In genomic region chr19:11578342-11579142, GRCh38 we compare ENCODE assay signal across 8 cellular contexts. TPM values are rescaled to one million over a fixed set of nuclear protein-coding genes. Genes with fewer than 3 reads are reported as not detected.
DNase-seq lines count a peak whose midpoint lies in the region; ATAC-seq and TF ChIP-seq lines count a peak whose summit lies in the region.

No MANE protein-coding gene starts in this region.

- peaks cover 29% of the 10 kb centered on the region for H3K4me1 Mint-ChIP-seq in activated T-cell treated with anti-CD3 and anti-CD28 coated beads, Interleukin-2, amount 50 U/mL, for 4 hours (ENCODE audit: low read depth)

- H3K4me3 ChIP-seq in HUES64 (ENCODE audit: low read length) (peak overlapping the region; percentile 51), left ventricle myocardium inferior (peak overlapping the region; percentile 52), gastrocnemius medialis (peak overlapping the region in 2 of 4 donors; percentile 0 to 18)

- H3K27ac ChIP-seq in HUES64 (ENCODE audit: low read depth, low read length), result no peak overlapping the region
- no peak overlapping the region for H3K27ac ChIP-seq in left ventricle myocardium inferior (replicated peaks)
- peak overlapping the region in 1 of 4 donors; percentile 18 for H3K27ac ChIP-seq in gastrocnemius medialis

- peak overlapping the region; percentile 51; the same call in 1 of the 2 replicates for H3K9ac ChIP-seq in HUES64 (ENCODE audit: low read depth, low read length)

- intact Hi-C loops in left ventricle myocardium inferior (cut with micrococcal nuclease), result no loop called here
- intact Hi-C loops in gastrocnemius medialis (cut with DNase I; ENCODE audit: low total_unique reads), result no loop called here

- WGBS in HUES64, result 74% methylated on average over 58 of the region's 58 CpGs

- peak overlapping the region; percentile 70 for H3K4me3 Mint-ChIP-seq in activated T-cell treated with anti-CD3 and anti-CD28 coated beads, Interleukin-2, amount 50 U/mL, for 4 hours

- TF ChIP-seq CTCF in left ventricle myocardium inferior (IDR thresholded peaks at IDR 0.05; ENCODE audit: borderline replicate concordance) (no peak), gastrocnemius medialis (IDR thresholded peaks at IDR 0.05 in 4 of 5, conservative IDR thresholded peaks at IDR 0.05 in 1 of 5) (no peak)

- peaks cover 1% of the 10 kb centered on the region for H3K36me3 Mint-ChIP-seq in activated T-cell treated with anti-CD3 and anti-CD28 coated beads, Interleukin-2, amount 50 U/mL, for 4 hours (ENCODE audit: insufficient read depth)

- no peaks in the 10 kb centered on the region for H3K9me3 Mint-ChIP-seq in activated T-cell treated with anti-CD3 and anti-CD28 coated beads, Interleukin-2, amount 50 U/mL, for 4 hours

- no peaks in the 10 kb centered on the region for H3K36me3 ChIP-seq in HUES64 (ENCODE audit: insufficient read depth, low read length)
- no peaks in the 10 kb centered on the region for H3K36me3 ChIP-seq in left ventricle myocardium inferior
- no peaks in the 10 kb centered on the region for H3K36me3 ChIP-seq in gastrocnemius medialis

- TF ChIP-seq POLR2A in gastrocnemius medialis (IDR thresholded peaks at IDR 0.05), result peak in 1 of 2 donors; percentile 17

- no peaks in the 10 kb centered on the region for H3K27me3 Mint-ChIP-seq in activated T-cell treated with anti-CD3 and anti-CD28 coated beads, Interleukin-2, amount 50 U/mL, for 4 hours (ENCODE audit: low read depth)

- in situ Hi-C loops in gastrocnemius medialis (cut with MboI; ENCODE audit: low sequenced_read_pairs in 4 of 4), result loop anchor here in 1 of 4 donors (25.0 kb wide), 1 partner anchor 191 kb away; the partner anchor contains the start of gene EPOR

- H3K9me3 ChIP-seq in HUES64 (ENCODE audit: insufficient read depth, low read depth, low read length) (no peaks in the 10 kb centered on the region), left ventricle myocardium inferior (replicated peaks) (no peaks in the 10 kb centered on the region), gastrocnemius medialis (no peaks in the 10 kb centered on the region)

- ATAC-seq in activated T-cell treated with anti-CD3 and anti-CD28 coated beads, Interleukin-2, amount 50 U/mL, for 4 hours, result peak; percentile 48 to 53
- ATAC-seq in gastrocnemius medialis (no peak), HG03342 (IDR thresholded peaks at IDR 0.05; ENCODE audit: unreplicated experiment) (no peak), HG02852 (IDR thresholded peaks at IDR 0.05; ENCODE audit: unreplicated experiment) (no peak), HG03108 (IDR thresholded peaks at IDR 0.05; ENCODE audit: unreplicated experiment) (no peak)

- H3K27me3 ChIP-seq in HUES64 (ENCODE audit: insufficient read depth, low read length) (no peaks in the 10 kb centered on the region), left ventricle myocardium inferior (ENCODE audit: low read depth) (peaks cover 22% of the 10 kb centered on the region), gastrocnemius medialis (peaks cover 8 to 19% (median 15%) of the 10 kb centered on the region in 3 donors)

- DNase-seq in activated T-cell treated with anti-CD3 and anti-CD28 coated beads, Interleukin-2, amount 50 U/mL, for 4 hours, result peak; percentile 14
- peak; percentile 42 for DNase-seq in left ventricle myocardium inferior
- peak; percentile 41 to 48 for DNase-seq in gastrocnemius medialis
- no peak for DNase-seq in HK-2 (ENCODE audit: unreplicated experiment)

- H3K4me1 ChIP-seq in HUES64 (ENCODE audit: insufficient read depth, low read length) (peaks cover 3% of the 10 kb centered on the region; the same call in 1 of the 2 replicates), left ventricle myocardium inferior (peaks cover 11% of the 10 kb centered on the region), gastrocnemius medialis (no peaks in the 10 kb centered on the region)

RNA-seq across cellular contexts. Expression of gene ACP5, which starts 1.1 kb away (rescaled TPM):
- polyA plus RNA-seq in HUES64 (2013, experiment 1 of 2), result 0.60 TPM
- 1.1 TPM for polyA plus RNA-seq in HUES64 (2013, experiment 2 of 2)
- total RNA-seq in activated T-cell treated with anti-CD3 and anti-CD28 coated beads, Interleukin-2, amount 50 U/mL, for 4 hours, result 1 to 10 TPM; 2.4 to 2.9 (median 2.8) TPM
- total RNA-seq in left ventricle myocardium inferior (3.1 TPM), gastrocnemius medialis (1 to 10 TPM; 1.3 to 5.9 (median 2.6) TPM)

RNA-seq across cellular contexts. Expression of gene ZNF627, which starts 18.7 kb away (rescaled TPM):
- 14.2 TPM for polyA plus RNA-seq in HUES64 (2013, experiment 1 of 2)
- polyA plus RNA-seq in HUES64 (2013, experiment 2 of 2), result 16.5 TPM
- 1 to 10 TPM; 2.6 to 3.5 (median 3.4) TPM for total RNA-seq in activated T-cell treated with anti-CD3 and anti-CD28 coated beads, Interleukin-2, amount 50 U/mL, for 4 hours
- 5.5 TPM for total RNA-seq in left ventricle myocardium inferior
- total RNA-seq in gastrocnemius medialis, result 1 to 10 TPM; 2.3 to 4.5 (median 3.7) TPM

RNA-seq across cellular contexts. Expression of gene ELOF1, which starts 19.5 kb away (rescaled TPM):
- polyA plus RNA-seq in HUES64 (2013, experiment 1 of 2), result 56.4 TPM
- 50.9 TPM for polyA plus RNA-seq in HUES64 (2013, experiment 2 of 2)
- 10 to 100 TPM; 82.5 to 91.6 (median 86.4) TPM for total RNA-seq in activated T-cell treated with anti-CD3 and anti-CD28 coated beads, Interleukin-2, amount 50 U/mL, for 4 hours
- total RNA-seq in left ventricle myocardium inferior (33.1 TPM), gastrocnemius medialis (10 to 100 TPM; 21.5 to 37.5 (median 27.2) TPM)

RNA-seq across cellular contexts. Expression of gene CNN1, which starts 39.9 kb away (rescaled TPM):
- 16.7 TPM for polyA plus RNA-seq in HUES64 (2013, experiment 1 of 2)
- 16.4 TPM for polyA plus RNA-seq in HUES64 (2013, experiment 2 of 2)
- under 1 TPM in 1 of 3 donors, not detected in 2; 0.25 TPM for total RNA-seq in activated T-cell treated with anti-CD3 and anti-CD28 coated beads, Interleukin-2, amount 50 U/mL, for 4 hours
- total RNA-seq in left ventricle myocardium inferior, result 133 TPM
- 1 to 10 TPM in 3 of 4 donors, under 1 TPM in 1; 0.92 to 6.7 (median 3.9) TPM for total RNA-seq in gastrocnemius medialis

RNA-seq across cellular contexts. Expression of gene ECSIT, which starts 49.6 kb away (rescaled TPM):
- 28.7 TPM for polyA plus RNA-seq in HUES64 (2013, experiment 1 of 2)
- polyA plus RNA-seq in HUES64 (2013, experiment 2 of 2), result 28.0 TPM
- total RNA-seq in activated T-cell treated with anti-CD3 and anti-CD28 coated beads, Interleukin-2, amount 50 U/mL, for 4 hours, result 10 to 100 TPM; 72.3 to 88.1 (median 81.9) TPM
- total RNA-seq in left ventricle myocardium inferior (167 TPM), gastrocnemius medialis (100 to 1,000 TPM in 3 of 4 donors, 10 to 100 TPM in 1; 82.9 to 199 (median 129) TPM)

Comparison
In these comparisons a context has a peak if more than half of its experiments do, and no peak if none do; other contexts are left out.
1. ATAC-seq: peak in activated T-cell treated with anti-CD3 and anti-CD28 coated beads, Interleukin-2, amount 50 U/mL, for 4 hours (2 of 2); none in gastrocnemius medialis (0 of 2), HG03342 (single experiment), HG02852 (single experiment) and HG03108 (single experiment).